Comparison of ENCODE assay signal across 9 cellular contexts in the genomic region with DNA sequence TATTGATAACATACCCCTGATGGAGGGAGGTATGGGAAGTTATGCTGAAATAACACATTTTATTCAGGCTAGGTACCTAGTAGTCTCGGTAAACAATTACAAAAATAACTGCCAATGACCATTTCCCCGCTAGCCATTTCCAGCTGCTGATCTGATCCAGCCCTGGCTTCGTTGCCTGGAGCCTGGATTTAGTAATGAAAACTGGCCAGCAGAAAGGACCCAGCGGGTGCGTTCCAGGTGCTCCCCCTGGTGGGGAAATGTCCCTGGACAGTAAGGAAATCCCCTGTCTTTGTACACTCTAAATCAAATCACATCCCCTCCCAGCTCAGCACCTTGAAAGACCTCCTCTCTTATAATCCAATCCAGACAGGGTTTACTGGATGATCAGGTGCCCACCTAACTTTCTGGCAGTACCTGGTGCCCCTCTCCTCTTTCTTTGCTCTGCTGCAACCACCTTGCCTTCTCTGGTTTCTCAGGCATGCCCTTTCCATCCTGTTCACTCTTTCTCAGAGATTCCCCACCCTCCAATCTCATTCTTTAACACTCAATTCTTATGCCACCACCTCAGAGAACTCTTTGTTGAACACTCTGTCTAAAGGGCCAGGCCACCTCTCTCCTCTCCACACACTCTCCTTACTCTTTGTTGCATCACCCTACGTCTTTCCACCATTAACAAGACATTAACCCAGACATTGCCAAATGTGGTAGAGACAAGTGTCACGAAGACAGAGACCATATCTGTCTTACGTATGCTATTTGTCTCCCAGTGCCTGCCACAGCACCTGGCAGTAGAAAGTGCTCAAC. TPM values are rescaled to one million over a fixed set of nuclear protein-coding genes. Genes with fewer than 3 reads are reported as not detected.
DNase-seq lines count a peak whose midpoint lies in the region; ATAC-seq and TF ChIP-seq lines count a peak whose summit lies in the region.
"Had no signal": no experiment of that assay in that cellular context is flagged by ENCODE, and none has a peak within 500 bp of the region (broad histone marks: within the 10 kb centered on the region; RNA-seq: fewer than 3 reads in every experiment).

No MANE protein-coding gene starts in this region.

- WGBS in liver, result 25% methylated on average over 8 of the region's 8 CpGs

- H3K27me3 ChIP-seq in liver (ENCODE audit: control insufficient read depth in 4 of 4, insufficient read depth in 4 of 4, low read length in 3 of 4), result no peaks in the 10 kb centered on the region

- H3K4me3 ChIP-seq in choroid plexus epithelial cell (ENCODE audit: low read depth, low read length) (no peak overlapping the region), liver (ENCODE audit: low read depth in 1 of 3, low read length in 3 of 3) (no peak overlapping the region)

- H3K36me3 ChIP-seq in liver (ENCODE audit: control insufficient read depth in 4 of 4, insufficient read depth in 3 of 4, low read depth in 1 of 4, low read length in 3 of 4), result no peaks in the 10 kb centered on the region

- H3K4me1 ChIP-seq in liver (ENCODE audit: control insufficient read depth in 4 of 4, insufficient read depth in 4 of 4, low read length in 3 of 4), result peaks cover 2 to 31% (median 9%) of the 10 kb centered on the region in 4 donors

- ATAC-seq in GM21723 (IDR thresholded peaks at IDR 0.05; ENCODE audit: unreplicated experiment) (no peak), HG02840 (IDR thresholded peaks at IDR 0.05; ENCODE audit: low FRiP score, unreplicated experiment) (no peak)

- H3K9ac ChIP-seq in liver (ENCODE audit: low read depth in 1 of 2, low read length in 2 of 2), result peak overlapping the region in 1 of 2 donors; percentile 8

- DNase-seq in GM03348 (ENCODE audit: low spot score) (peak; percentile 70), choroid plexus epithelial cell (ENCODE audit: low read depth) (peak; percentile 87)
- DNase-seq in stimulated activated CD8-positive, alpha-beta memory T cell treated with anti-CD3 and anti-CD28 coated beads, Interleukin-2, amount 100 ng/mL, for 1 hour (ENCODE audit: low read depth in 2 of 2), result peak; percentile 10 to 24

- TF ChIP-seq RAD21 in liver (IDR thresholded peaks at IDR 0.05), result peak; percentile 94 to 95

- no peaks in the 10 kb centered on the region for H3K9me3 ChIP-seq in liver (ENCODE audit: control insufficient read depth in 4 of 4, low read length in 3 of 4)

- peak; percentile 87 for TF ChIP-seq CTCF in LNCAP (IDR thresholded peaks at IDR 0.05)
- TF ChIP-seq CTCF in VCaP (conservative IDR thresholded peaks at IDR 0.05), result peak; percentile 87
- TF ChIP-seq CTCF in choroid plexus epithelial cell (conservative IDR thresholded peaks at IDR 0.05; ENCODE audit: low read depth, low read length), result peak; percentile 94
- peak; percentile 85 for TF ChIP-seq CTCF in liver (IDR thresholded peaks at IDR 0.05; ENCODE audit: low read depth, low read length, missing input control)

- no peak overlapping the region for H3K27ac ChIP-seq in VCaP
- peak overlapping the region; percentile 60 to 68 for H3K27ac ChIP-seq in liver (ENCODE audit: low read depth in 1 of 2, low read length in 2 of 2)

TF ChIP-seq in liver, 16 proteins besides CTCF, POLR2A, EP300 and RAD21:
- TF ChIP-seq FOXA1 (IDR thresholded peaks at IDR 0.05) (peak; percentile 17), TAF1 (conservative IDR thresholded peaks at IDR 0.05) (no peak), NR2F2 (IDR thresholded peaks at IDR 0.05) (no peak), YY1 (IDR thresholded peaks at IDR 0.05) (peak; percentile 93), MAX (IDR thresholded peaks at IDR 0.05) (peak; percentile 53), HNF4A (conservative IDR thresholded peaks at IDR 0.05) (peak; percentile 26 to 37), GABPA (IDR thresholded peaks at IDR 0.05 in 1 of 2, conservative IDR thresholded peaks at IDR 0.05 in 1 of 2) (no peak), HNF4G (IDR thresholded peaks at IDR 0.05) (no peak), RXRA (IDR thresholded peaks at IDR 0.05) (peak; percentile 34 to 51), JUND (IDR thresholded peaks at IDR 0.05) (peak in 1 of 2 donors; percentile 17), REST (IDR thresholded peaks at IDR 0.05) (peak; percentile 38), FOXA2 (IDR thresholded peaks at IDR 0.05) (no peak), ATF3 (IDR thresholded peaks at IDR 0.05) (no peak), EGR1 (IDR thresholded peaks at IDR 0.05; ENCODE audit: low read depth in 2 of 2) (no peak), SP1 (IDR thresholded peaks at IDR 0.05) (peak; percentile 56)
- TF ChIP-seq, protein P1, sequence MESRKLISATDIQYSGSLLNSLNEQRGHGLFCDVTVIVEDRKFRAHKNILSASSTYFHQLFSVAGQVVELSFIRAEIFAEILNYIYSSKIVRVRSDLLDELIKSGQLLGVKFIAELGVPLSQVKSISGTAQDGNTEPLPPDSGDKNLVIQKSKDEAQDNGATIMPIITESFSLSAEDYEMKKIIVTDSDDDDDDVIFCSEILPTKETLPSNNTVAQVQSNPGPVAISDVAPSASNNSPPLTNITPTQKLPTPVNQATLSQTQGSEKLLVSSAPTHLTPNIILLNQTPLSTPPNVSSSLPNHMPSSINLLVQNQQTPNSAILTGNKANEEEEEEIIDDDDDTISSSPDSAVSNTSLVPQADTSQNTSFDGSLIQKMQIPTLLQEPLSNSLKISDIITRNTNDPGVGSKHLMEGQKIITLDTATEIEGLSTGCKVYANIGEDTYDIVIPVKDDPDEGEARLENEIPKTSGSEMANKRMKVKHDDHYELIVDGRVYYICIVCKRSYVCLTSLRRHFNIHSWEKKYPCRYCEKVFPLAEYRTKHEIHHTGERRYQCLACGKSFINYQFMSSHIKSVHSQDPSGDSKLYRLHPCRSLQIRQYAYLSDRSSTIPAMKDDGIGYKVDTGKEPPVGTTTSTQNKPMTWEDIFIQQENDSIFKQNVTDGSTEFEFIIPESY (IDR thresholded peaks at IDR 0.05), result no peak

RNA-seq across cellular contexts. Expression of gene SMAD5, which starts 50.1 kb away (rescaled TPM):
- total RNA-seq in liver, result 10 to 100 TPM; 16.2 to 42.0 TPM
- polyA plus RNA-seq in liver, result 10 to 100 TPM in 1 of 2 donors, 1 to 10 TPM in 1; 5.9 to 16.5 TPM

RNA-seq across cellular contexts. Expression of gene TGFBI, which starts 53.8 kb away (rescaled TPM):
- total RNA-seq in liver, result 100 to 1,000 TPM in 1 of 2 donors, 10 to 100 TPM in 1; 45.2 to 144 TPM
- 10 to 100 TPM; 33.7 to 43.0 TPM for polyA plus RNA-seq in liver
- total RNA-seq: activated naive CD4-positive, alpha-beta T cell treated with anti-CD3 and anti-CD28 coated beads, Interleukin-2, amount 50 U/mL, for 72 hours had no signal

Comparison
In these comparisons a context has a peak if more than half of its experiments do, and no peak if none do; other contexts are left out.
1. DNase-seq: peak in every context shown above with its lines; median percentile 87 in choroid plexus epithelial cell; 70 in GM03348; 17 in stimulated activated CD8-positive, alpha-beta memory T cell treated with anti-CD3 and anti-CD28 coated beads, Interleukin-2, amount 100 ng/mL, for 1 hour.